ENCODE assay signal across 1 cellular context in genomic region chr1:157138220-157139124, GRCh38.
TF ChIP-seq lines count a peak whose summit lies in the region.

Gene ETV3, minus strand, starts transcription at chr1:157138395. Its CDS starts 2,043 bp downstream, at chr1:157136352.

TF ChIP-seq in HepG2, 621 proteins besides CTCF, POLR2A, EP300 and RAD21 (continued from another document and continues in another):
- TF ChIP-seq, protein P1, sequence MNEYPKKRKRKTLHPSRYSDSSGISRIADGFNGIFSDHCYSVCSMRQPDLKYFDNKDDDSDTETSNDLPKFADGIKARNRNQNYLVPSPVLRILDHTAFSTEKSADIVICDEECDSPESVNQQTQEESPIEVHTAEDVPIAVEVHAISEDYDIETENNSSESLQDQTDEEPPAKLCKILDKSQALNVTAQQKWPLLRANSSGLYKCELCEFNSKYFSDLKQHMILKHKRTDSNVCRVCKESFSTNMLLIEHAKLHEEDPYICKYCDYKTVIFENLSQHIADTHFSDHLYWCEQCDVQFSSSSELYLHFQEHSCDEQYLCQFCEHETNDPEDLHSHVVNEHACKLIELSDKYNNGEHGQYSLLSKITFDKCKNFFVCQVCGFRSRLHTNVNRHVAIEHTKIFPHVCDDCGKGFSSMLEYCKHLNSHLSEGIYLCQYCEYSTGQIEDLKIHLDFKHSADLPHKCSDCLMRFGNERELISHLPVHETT (CRISPR knock-in tag; conservative IDR thresholded peaks at IDR 0.05) = peak; percentile 99
- TF ChIP-seq ZNF205 (CRISPR knock-in tag; IDR thresholded peaks at IDR 0.05) (0 out of 2 replicates have a peak, but pooled peaks have one; percentile 20), DR1 (CRISPR knock-in tag; IDR thresholded peaks at IDR 0.05) (peak; percentile 73; the same call in 1 of the 2 replicates), ZNF567 (CRISPR knock-in tag; IDR thresholded peaks at IDR 0.05; ENCODE audit: borderline replicate concordance) (peak; percentile 78; the same call in 1 of the 2 replicates), MAF1 (CRISPR knock-in tag; IDR thresholded peaks at IDR 0.05; ENCODE audit: borderline replicate concordance) (no peak), ZNF660 (CRISPR knock-in tag; IDR thresholded peaks at IDR 0.05; ENCODE audit: borderline replicate concordance, low read depth) (0 out of 2 replicates have a peak, but pooled peaks have one; percentile 49), SMAD3 (CRISPR knock-in tag; IDR thresholded peaks at IDR 0.05) (0 out of 2 replicates have a peak, but pooled peaks have one; percentile 24), EZH2 (conservative IDR thresholded peaks at IDR 0.05; ENCODE audit: low read depth, low read length) (no peak), CREM (IDR thresholded peaks at IDR 0.05) (peak; percentile 90), CREM (CRISPR knock-in tag; IDR thresholded peaks at IDR 0.05) (peak; percentile 5; the same call in 1 of the 2 replicates), ZNF431 (CRISPR knock-in tag; IDR thresholded peaks at IDR 0.05; ENCODE audit: borderline replicate concordance, low read depth) (peak; percentile 70; the same call in 1 of the 2 replicates), HES4 (CRISPR knock-in tag; IDR thresholded peaks at IDR 0.05; ENCODE audit: borderline replicate concordance) (peak; percentile 83), ZSCAN30 (CRISPR knock-in tag; IDR thresholded peaks at IDR 0.05) (peak; percentile 68; the same call in 1 of the 2 replicates), NCOA2 (CRISPR knock-in tag; IDR thresholded peaks at IDR 0.05) (peak; percentile 18; the same call in 1 of the 2 replicates), ATF7-NPFF (CRISPR knock-in tag; IDR thresholded peaks at IDR 0.05; ENCODE audit: low read depth) (peak; percentile 90; the same call in 1 of the 2 replicates), ZNF780A (CRISPR knock-in tag; IDR thresholded peaks at IDR 0.05) (peak; percentile 76; the same call in 1 of the 2 replicates), BCL6 (CRISPR knock-in tag; IDR thresholded peaks at IDR 0.05) (no peak), EED (CRISPR knock-in tag; IDR thresholded peaks at IDR 0.05) (peak; percentile 82; the same call in 1 of the 2 replicates), TFDP1 (CRISPR knock-in tag; IDR thresholded peaks at IDR 0.05; ENCODE audit: borderline replicate concordance) (peak; percentile 87), ZNF350 (CRISPR knock-in tag; IDR thresholded peaks at IDR 0.05; ENCODE audit: borderline replicate concordance, low read depth) (peak; percentile 38; the same call in 1 of the 2 replicates), TFDP2 (CRISPR knock-in tag; IDR thresholded peaks at IDR 0.05) (peak; percentile 68), ZNF530 (CRISPR knock-in tag; IDR thresholded peaks at IDR 0.05; ENCODE audit: low read depth) (no peak), ZNF451 (CRISPR knock-in tag; IDR thresholded peaks at IDR 0.05) (peak; percentile 79), ZNF235 (CRISPR knock-in tag; IDR thresholded peaks at IDR 0.05; ENCODE audit: borderline replicate concordance) (peak; percentile 93; the same call in 1 of the 2 replicates), ZNF275 (CRISPR knock-in tag; IDR thresholded peaks at IDR 0.05; ENCODE audit: borderline replicate concordance) (peak; percentile 91)
- TF ChIP-seq, protein P2, sequence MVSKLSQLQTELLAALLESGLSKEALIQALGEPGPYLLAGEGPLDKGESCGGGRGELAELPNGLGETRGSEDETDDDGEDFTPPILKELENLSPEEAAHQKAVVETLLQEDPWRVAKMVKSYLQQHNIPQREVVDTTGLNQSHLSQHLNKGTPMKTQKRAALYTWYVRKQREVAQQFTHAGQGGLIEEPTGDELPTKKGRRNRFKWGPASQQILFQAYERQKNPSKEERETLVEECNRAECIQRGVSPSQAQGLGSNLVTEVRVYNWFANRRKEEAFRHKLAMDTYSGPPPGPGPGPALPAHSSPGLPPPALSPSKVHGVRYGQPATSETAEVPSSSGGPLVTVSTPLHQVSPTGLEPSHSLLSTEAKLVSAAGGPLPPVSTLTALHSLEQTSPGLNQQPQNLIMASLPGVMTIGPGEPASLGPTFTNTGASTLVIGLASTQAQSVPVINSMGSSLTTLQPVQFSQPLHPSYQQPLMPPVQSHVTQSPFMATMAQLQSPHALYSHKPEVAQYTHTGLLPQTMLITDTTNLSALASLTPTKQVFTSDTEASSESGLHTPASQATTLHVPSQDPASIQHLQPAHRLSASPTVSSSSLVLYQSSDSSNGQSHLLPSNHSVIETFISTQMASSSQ (IDR thresholded peaks at IDR 0.05; ENCODE audit: low read depth) = no peak
- TF ChIP-seq, protein P2 (CRISPR knock-in tag; IDR thresholded peaks at IDR 0.05; ENCODE audit: borderline replicate concordance) = peak; percentile 43; the same call in 1 of the 2 replicates
- TF ChIP-seq, protein P3, sequence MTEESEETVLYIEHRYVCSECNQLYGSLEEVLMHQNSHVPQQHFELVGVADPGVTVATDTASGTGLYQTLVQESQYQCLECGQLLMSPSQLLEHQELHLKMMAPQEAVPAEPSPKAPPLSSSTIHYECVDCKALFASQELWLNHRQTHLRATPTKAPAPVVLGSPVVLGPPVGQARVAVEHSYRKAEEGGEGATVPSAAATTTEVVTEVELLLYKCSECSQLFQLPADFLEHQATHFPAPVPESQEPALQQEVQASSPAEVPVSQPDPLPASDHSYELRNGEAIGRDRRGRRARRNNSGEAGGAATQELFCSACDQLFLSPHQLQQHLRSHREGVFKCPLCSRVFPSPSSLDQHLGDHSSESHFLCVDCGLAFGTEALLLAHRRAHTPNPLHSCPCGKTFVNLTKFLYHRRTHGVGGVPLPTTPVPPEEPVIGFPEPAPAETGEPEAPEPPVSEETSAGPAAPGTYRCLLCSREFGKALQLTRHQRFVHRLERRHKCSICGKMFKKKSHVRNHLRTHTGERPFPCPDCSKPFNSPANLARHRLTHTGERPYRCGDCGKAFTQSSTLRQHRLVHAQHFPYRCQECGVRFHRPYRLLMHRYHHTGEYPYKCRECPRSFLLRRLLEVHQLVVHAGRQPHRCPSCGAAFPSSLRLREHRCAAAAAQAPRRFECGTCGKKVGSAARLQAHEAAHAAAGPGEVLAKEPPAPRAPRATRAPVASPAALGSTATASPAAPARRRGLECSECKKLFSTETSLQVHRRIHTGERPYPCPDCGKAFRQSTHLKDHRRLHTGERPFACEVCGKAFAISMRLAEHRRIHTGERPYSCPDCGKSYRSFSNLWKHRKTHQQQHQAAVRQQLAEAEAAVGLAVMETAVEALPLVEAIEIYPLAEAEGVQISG (CRISPR knock-in tag; IDR thresholded peaks at IDR 0.05) = peak; percentile 84
- TF ChIP-seq, protein P4, sequence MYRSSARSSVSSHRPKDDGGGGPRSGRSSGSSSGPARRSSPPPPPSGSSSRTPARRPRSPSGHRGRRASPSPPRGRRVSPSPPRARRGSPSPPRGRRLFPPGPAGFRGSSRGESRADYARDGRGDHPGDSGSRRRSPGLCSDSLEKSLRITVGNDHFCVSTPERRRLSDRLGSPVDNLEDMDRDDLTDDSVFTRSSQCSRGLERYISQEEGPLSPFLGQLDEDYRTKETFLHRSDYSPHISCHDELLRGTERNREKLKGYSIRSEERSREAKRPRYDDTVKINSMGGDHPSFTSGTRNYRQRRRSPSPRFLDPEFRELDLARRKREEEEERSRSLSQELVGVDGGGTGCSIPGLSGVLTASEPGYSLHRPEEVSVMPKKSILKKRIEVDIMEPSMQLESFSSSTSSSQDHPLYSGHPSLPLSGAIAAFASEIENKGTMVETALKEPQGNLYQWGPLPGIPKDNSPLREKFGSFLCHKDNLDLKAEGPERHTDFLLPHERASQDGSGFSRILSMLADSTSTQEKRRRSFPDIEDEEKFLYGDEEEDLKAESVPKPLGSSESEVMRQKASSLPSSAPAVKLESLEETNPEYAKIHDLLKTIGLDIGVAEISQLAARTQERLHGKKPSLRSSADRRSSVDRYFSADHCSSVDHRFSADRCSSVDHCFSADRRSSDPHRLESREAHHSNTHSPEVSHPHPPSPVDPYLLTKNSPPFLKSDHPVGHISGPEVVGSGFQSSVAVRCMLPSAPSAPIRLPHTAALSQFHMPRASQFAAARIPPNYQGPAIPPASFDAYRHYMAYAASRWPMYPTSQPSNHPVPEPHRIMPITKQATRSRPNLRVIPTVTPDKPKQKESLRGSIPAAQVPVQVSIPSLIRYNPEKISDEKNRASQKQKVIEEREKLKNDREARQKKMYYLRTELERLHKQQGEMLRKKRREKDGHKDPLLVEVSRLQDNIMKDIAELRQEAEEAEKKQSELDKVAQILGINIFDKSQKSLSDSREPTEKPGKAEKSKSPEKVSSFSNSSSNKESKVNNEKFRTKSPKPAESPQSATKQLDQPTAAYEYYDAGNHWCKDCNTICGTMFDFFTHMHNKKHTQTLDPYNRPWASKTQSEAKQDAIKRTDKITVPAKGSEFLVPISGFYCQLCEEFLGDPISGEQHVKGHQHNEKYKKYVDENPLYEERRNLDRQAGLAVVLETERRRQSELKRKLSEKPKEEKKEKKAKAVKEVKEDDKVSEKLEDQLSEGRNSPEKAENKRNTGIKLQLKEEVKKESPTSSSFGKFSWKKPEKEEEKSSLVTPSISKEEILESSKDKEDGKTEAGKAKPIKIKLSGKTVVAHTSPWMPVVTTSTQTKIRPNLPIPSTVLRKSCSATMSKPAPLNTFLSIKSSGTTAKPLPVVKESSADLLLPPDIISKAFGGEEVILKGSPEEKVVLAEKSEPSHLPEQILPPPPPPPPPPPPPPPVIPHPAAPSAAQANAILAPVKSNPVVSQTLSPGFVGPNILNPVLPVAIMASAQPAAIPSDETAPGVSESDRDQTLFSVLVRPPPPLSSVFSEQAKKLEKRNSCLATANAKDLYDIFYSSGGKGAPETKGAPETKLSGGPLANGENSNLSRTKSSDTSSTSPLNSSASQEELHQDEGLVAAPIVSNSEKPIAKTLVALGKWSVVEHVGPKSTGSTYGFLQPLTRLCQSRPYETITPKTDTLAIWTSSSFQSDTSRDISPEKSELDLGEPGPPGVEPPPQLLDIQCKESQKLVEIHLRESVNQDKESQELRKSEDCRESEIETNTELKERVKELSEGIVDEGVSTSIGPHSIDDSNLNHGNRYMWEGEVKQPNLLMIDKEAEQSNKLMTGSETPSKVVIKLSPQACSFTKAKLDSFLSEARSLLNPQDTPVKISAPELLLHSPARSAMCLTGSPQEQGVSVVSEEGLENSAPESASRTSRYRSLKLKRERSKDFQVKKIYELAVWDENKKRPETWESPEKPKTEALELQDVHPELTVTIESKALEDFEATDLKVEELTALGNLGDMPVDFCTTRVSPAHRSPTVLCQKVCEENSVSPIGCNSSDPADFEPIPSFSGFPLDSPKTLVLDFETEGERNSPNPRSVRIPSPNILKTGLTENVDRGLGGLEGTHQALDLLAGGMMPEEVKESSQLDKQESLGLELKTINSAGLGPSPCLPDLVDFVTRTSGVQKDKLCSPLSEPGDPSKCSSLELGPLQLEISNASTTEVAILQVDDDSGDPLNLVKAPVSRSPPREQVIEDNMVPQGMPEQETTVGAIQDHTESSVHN (CRISPR knock-in tag; IDR thresholded peaks at IDR 0.05) = 0 out of 2 replicates have a peak, but pooled peaks have one; percentile 76
- TF ChIP-seq, protein P5, sequence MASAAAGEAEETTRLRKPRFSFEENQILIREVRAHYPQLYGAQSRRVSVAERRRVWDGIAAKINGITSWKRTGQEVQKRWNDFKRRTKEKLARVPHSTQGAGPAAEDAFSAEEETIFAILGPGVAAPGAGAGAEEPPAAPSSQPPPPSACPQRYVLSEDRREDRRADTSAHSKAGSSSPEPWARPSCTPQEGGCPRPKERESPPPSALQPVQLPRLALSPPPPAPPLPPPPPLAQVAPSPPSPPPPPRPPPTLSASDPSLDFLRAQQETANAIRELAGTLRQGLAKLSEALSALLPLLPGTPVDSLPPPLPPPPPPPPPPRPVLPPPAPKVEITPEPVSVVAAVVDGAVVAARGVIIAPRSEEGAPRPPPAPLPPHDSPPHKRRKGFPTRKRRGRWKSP (CRISPR knock-in tag; IDR thresholded peaks at IDR 0.05) = peak; percentile 84
- TF ChIP-seq, protein P6, sequence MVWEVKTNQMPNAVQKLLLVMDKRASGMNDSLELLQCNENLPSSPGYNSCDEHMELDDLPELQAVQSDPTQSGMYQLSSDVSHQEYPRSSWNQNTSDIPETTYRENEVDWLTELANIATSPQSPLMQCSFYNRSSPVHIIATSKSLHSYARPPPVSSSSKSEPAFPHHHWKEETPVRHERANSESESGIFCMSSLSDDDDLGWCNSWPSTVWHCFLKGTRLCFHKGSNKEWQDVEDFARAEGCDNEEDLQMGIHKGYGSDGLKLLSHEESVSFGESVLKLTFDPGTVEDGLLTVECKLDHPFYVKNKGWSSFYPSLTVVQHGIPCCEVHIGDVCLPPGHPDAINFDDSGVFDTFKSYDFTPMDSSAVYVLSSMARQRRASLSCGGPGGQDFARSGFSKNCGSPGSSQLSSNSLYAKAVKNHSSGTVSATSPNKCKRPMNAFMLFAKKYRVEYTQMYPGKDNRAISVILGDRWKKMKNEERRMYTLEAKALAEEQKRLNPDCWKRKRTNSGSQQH (CRISPR knock-in tag; IDR thresholded peaks at IDR 0.05; ENCODE audit: low read depth) = no peak
